1 cellular context compared by ENCODE assay signal in the genomic region with DNA sequence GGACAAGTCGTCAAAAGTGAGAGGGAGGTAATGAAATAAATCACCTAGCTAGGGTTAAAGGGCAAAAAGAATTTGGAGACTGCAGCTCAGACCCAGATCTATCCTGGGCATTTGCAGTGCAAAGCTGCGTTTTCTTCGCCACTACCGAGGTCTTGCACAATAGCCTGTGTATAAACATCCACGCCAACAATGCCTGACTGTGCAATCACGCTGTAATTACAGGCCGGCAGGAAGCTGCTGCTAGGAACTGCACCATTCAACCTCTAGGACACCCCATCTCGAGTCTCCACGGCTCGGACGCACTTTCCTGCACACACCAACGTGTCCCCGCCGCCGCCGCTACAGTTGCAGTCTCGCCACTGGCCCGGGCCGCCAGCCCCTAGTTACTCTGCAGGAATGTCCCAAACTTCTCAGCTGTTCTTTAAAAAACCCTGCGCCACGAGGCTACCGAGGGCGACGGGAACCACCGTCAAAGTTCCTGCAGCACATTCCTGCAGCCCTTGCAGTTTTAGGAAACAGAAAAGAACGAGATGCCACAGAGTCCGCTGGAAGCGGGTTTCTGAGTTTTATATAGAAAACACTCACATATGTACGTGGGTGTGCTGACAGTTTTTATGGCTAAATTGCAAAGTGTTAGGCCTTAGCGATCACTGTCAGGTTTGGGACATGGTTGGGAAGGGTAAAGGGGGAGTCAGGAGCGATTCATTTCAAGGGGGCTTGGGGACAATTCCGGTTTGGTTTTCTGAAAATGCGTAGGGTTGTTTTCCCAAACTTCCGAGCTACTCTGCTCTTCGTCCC.
TF ChIP-seq lines count a peak whose summit lies in the region.

No MANE protein-coding gene starts in this region.

TF ChIP-seq in K562, 482 proteins besides CTCF, POLR2A, EP300 and RAD21 (continued from another document and continues in another):
- TF ChIP-seq, protein P1, sequence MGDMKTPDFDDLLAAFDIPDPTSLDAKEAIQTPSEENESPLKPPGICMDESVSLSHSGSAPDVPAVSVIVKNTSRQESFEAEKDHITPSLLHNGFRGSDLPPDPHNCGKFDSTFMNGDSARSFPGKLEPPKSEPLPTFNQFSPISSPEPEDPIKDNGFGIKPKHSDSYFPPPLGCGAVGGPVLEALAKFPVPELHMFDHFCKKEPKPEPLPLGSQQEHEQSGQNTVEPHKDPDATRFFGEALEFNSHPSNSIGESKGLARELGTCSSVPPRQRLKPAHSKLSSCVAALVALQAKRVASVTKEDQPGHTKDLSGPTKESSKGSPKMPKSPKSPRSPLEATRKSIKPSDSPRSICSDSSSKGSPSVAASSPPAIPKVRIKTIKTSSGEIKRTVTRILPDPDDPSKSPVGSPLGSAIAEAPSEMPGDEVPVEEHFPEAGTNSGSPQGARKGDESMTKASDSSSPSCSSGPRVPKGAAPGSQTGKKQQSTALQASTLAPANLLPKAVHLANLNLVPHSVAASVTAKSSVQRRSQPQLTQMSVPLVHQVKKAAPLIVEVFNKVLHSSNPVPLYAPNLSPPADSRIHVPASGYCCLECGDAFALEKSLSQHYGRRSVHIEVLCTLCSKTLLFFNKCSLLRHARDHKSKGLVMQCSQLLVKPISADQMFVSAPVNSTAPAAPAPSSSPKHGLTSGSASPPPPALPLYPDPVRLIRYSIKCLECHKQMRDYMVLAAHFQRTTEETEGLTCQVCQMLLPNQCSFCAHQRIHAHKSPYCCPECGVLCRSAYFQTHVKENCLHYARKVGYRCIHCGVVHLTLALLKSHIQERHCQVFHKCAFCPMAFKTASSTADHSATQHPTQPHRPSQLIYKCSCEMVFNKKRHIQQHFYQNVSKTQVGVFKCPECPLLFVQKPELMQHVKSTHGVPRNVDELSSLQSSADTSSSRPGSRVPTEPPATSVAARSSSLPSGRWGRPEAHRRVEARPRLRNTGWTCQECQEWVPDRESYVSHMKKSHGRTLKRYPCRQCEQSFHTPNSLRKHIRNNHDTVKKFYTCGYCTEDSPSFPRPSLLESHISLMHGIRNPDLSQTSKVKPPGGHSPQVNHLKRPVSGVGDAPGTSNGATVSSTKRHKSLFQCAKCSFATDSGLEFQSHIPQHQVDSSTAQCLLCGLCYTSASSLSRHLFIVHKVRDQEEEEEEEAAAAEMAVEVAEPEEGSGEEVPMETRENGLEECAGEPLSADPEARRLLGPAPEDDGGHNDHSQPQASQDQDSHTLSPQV (IDR thresholded peaks at IDR 0.05): peak; percentile 7; the same call in 1 of the 2 replicates
- TF ChIP-seq NR1H2 (CRISPR knock-in tag; IDR thresholded peaks at IDR 0.05) (0 out of 2 replicates have a peak, but pooled peaks have one; percentile 51), ZNF316 (IDR thresholded peaks at IDR 0.05) (0 out of 2 replicates have a peak, but pooled peaks have one; percentile 9), HDAC1 (IDR thresholded peaks at IDR 0.05) (peak in 1 of 2 experiments; percentile 45; a peak in 1 of 4 replicates), CBX1 (IDR thresholded peaks at IDR 0.05; ENCODE audit: low read depth) (peak; percentile 62; the same call in 1 of the 2 replicates), TBP (optimal IDR thresholded peaks at IDR 0.05; ENCODE audit: low read depth, low read length) (peak; percentile 39), C11orf30 (IDR thresholded peaks at IDR 0.05; ENCODE audit: low read depth) (peak; percentile 20; the same call in 1 of the 2 replicates), FOXP1 (CRISPR knock-in tag; IDR thresholded peaks at IDR 0.05) (peak; percentile 48; the same call in 1 of the 2 replicates), NFYB (IDR thresholded peaks at IDR 0.05; ENCODE audit: extremely low read depth, insufficient read length) (no peak), KDM5B (IDR thresholded peaks at IDR 0.05; ENCODE audit: insufficient replicate concordance, low read depth, low read length) (peak; percentile 35), ZNF175 (CRISPR knock-in tag; IDR thresholded peaks at IDR 0.05; ENCODE audit: low read depth) (peak; percentile 37; the same call in 1 of the 2 replicates), NRF1 (conservative IDR thresholded peaks at IDR 0.05 in 1 of 2, IDR thresholded peaks at IDR 0.05 in 1 of 2) (peak in 1 of 2 experiments; percentile 23; a peak in 2 of 4 replicates), GABPB1 (CRISPR knock-in tag; IDR thresholded peaks at IDR 0.05) (peak; percentile 42; the same call in 1 of the 2 replicates), TBL1XR1 (IDR thresholded peaks at IDR 0.05; ENCODE audit: low read length in 2 of 2) (peak in 1 of 2 experiments; percentile 16; a peak in 1 of 4 replicates), ELF2 (CRISPR knock-in tag; IDR thresholded peaks at IDR 0.05) (peak; percentile 58; the same call in 1 of the 2 replicates), SUPT5H (IDR thresholded peaks at IDR 0.05) (0 out of 2 replicates have a peak, but pooled peaks have one; percentile 30), ZNF766 (CRISPR knock-in tag; conservative IDR thresholded peaks at IDR 0.05) (peak; percentile 89), ATF1 (CRISPR knock-in tag; IDR thresholded peaks at IDR 0.05) (no peak), ATF1 (tag; IDR thresholded peaks at IDR 0.05) (peak; percentile 51), CTBP1 (IDR thresholded peaks at IDR 0.05; ENCODE audit: borderline replicate concordance) (peak; percentile 26), KLF10 (CRISPR knock-in tag; IDR thresholded peaks at IDR 0.05) (no peak), JUND (IDR thresholded peaks at IDR 0.05; ENCODE audit: borderline replicate concordance, low read depth, low read length) (peak; percentile 34; the same call in 1 of the 2 replicates), JUND (tag; IDR thresholded peaks at IDR 0.05; ENCODE audit: borderline replicate concordance, low read depth, low read length) (no peak; the same call in 2 of the 3 replicates), MAZ (CRISPR knock-in tag; conservative IDR thresholded peaks at IDR 0.05 in 1 of 2, IDR thresholded peaks at IDR 0.05 in 1 of 2) (0 out of 4 replicates have a peak, but pooled peaks of 1 of the 2 experiments have one; percentile 28), E2F3 (CRISPR knock-in tag; IDR thresholded peaks at IDR 0.05) (no peak)
- TF ChIP-seq, protein P2, sequence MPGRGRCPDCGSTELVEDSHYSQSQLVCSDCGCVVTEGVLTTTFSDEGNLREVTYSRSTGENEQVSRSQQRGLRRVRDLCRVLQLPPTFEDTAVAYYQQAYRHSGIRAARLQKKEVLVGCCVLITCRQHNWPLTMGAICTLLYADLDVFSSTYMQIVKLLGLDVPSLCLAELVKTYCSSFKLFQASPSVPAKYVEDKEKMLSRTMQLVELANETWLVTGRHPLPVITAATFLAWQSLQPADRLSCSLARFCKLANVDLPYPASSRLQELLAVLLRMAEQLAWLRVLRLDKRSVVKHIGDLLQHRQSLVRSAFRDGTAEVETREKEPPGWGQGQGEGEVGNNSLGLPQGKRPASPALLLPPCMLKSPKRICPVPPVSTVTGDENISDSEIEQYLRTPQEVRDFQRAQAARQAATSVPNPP (IDR thresholded peaks at IDR 0.05; ENCODE audit: borderline replicate concordance, insufficient read depth, insufficient read length): no peak
- TF ChIP-seq, protein P3, sequence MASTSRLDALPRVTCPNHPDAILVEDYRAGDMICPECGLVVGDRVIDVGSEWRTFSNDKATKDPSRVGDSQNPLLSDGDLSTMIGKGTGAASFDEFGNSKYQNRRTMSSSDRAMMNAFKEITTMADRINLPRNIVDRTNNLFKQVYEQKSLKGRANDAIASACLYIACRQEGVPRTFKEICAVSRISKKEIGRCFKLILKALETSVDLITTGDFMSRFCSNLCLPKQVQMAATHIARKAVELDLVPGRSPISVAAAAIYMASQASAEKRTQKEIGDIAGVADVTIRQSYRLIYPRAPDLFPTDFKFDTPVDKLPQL (IDR thresholded peaks at IDR 0.05; ENCODE audit: extremely low read depth, insufficient read length): no peak
- TF ChIP-seq, protein P4, sequence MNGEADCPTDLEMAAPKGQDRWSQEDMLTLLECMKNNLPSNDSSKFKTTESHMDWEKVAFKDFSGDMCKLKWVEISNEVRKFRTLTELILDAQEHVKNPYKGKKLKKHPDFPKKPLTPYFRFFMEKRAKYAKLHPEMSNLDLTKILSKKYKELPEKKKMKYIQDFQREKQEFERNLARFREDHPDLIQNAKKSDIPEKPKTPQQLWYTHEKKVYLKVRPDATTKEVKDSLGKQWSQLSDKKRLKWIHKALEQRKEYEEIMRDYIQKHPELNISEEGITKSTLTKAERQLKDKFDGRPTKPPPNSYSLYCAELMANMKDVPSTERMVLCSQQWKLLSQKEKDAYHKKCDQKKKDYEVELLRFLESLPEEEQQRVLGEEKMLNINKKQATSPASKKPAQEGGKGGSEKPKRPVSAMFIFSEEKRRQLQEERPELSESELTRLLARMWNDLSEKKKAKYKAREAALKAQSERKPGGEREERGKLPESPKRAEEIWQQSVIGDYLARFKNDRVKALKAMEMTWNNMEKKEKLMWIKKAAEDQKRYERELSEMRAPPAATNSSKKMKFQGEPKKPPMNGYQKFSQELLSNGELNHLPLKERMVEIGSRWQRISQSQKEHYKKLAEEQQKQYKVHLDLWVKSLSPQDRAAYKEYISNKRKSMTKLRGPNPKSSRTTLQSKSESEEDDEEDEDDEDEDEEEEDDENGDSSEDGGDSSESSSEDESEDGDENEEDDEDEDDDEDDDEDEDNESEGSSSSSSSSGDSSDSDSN (IDR thresholded peaks at IDR 0.05; ENCODE audit: borderline replicate concordance in 1 of 2, low read depth in 2 of 2, low read length in 2 of 2): peak; percentile 63 to 68; a peak in 2 of 4 replicates
- TF ChIP-seq, protein P5, sequence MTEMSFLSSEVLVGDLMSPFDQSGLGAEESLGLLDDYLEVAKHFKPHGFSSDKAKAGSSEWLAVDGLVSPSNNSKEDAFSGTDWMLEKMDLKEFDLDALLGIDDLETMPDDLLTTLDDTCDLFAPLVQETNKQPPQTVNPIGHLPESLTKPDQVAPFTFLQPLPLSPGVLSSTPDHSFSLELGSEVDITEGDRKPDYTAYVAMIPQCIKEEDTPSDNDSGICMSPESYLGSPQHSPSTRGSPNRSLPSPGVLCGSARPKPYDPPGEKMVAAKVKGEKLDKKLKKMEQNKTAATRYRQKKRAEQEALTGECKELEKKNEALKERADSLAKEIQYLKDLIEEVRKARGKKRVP (CRISPR knock-in tag; IDR thresholded peaks at IDR 0.05): peak; percentile 78
- TF ChIP-seq, protein P6, sequence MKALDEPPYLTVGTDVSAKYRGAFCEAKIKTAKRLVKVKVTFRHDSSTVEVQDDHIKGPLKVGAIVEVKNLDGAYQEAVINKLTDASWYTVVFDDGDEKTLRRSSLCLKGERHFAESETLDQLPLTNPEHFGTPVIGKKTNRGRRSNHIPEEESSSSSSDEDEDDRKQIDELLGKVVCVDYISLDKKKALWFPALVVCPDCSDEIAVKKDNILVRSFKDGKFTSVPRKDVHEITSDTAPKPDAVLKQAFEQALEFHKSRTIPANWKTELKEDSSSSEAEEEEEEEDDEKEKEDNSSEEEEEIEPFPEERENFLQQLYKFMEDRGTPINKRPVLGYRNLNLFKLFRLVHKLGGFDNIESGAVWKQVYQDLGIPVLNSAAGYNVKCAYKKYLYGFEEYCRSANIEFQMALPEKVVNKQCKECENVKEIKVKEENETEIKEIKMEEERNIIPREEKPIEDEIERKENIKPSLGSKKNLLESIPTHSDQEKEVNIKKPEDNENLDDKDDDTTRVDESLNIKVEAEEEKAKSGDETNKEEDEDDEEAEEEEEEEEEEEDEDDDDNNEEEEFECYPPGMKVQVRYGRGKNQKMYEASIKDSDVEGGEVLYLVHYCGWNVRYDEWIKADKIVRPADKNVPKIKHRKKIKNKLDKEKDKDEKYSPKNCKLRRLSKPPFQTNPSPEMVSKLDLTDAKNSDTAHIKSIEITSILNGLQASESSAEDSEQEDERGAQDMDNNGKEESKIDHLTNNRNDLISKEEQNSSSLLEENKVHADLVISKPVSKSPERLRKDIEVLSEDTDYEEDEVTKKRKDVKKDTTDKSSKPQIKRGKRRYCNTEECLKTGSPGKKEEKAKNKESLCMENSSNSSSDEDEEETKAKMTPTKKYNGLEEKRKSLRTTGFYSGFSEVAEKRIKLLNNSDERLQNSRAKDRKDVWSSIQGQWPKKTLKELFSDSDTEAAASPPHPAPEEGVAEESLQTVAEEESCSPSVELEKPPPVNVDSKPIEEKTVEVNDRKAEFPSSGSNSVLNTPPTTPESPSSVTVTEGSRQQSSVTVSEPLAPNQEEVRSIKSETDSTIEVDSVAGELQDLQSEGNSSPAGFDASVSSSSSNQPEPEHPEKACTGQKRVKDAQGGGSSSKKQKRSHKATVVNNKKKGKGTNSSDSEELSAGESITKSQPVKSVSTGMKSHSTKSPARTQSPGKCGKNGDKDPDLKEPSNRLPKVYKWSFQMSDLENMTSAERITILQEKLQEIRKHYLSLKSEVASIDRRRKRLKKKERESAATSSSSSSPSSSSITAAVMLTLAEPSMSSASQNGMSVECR (CRISPR knock-in tag; IDR thresholded peaks at IDR 0.05): peak; percentile 31; the same call in 1 of the 2 replicates
- TF ChIP-seq, protein P7, sequence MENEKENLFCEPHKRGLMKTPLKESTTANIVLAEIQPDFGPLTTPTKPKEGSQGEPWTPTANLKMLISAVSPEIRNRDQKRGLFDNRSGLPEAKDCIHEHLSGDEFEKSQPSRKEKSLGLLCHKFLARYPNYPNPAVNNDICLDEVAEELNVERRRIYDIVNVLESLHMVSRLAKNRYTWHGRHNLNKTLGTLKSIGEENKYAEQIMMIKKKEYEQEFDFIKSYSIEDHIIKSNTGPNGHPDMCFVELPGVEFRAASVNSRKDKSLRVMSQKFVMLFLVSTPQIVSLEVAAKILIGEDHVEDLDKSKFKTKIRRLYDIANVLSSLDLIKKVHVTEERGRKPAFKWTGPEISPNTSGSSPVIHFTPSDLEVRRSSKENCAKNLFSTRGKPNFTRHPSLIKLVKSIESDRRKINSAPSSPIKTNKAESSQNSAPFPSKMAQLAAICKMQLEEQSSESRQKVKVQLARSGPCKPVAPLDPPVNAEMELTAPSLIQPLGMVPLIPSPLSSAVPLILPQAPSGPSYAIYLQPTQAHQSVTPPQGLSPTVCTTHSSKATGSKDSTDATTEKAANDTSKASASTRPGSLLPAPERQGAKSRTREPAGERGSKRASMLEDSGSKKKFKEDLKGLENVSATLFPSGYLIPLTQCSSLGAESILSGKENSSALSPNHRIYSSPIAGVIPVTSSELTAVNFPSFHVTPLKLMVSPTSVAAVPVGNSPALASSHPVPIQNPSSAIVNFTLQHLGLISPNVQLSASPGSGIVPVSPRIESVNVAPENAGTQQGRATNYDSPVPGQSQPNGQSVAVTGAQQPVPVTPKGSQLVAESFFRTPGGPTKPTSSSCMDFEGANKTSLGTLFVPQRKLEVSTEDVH (IDR thresholded peaks at IDR 0.05; ENCODE audit: low read depth, partially characterized antibody): peak; percentile 42
- TF ChIP-seq, protein P8, sequence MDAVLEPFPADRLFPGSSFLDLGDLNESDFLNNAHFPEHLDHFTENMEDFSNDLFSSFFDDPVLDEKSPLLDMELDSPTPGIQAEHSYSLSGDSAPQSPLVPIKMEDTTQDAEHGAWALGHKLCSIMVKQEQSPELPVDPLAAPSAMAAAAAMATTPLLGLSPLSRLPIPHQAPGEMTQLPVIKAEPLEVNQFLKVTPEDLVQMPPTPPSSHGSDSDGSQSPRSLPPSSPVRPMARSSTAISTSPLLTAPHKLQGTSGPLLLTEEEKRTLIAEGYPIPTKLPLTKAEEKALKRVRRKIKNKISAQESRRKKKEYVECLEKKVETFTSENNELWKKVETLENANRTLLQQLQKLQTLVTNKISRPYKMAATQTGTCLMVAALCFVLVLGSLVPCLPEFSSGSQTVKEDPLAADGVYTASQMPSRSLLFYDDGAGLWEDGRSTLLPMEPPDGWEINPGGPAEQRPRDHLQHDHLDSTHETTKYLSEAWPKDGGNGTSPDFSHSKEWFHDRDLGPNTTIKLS (IDR thresholded peaks at IDR 0.05; ENCODE audit: borderline replicate concordance, low read depth): peak; percentile 69
- TF ChIP-seq, protein P9, sequence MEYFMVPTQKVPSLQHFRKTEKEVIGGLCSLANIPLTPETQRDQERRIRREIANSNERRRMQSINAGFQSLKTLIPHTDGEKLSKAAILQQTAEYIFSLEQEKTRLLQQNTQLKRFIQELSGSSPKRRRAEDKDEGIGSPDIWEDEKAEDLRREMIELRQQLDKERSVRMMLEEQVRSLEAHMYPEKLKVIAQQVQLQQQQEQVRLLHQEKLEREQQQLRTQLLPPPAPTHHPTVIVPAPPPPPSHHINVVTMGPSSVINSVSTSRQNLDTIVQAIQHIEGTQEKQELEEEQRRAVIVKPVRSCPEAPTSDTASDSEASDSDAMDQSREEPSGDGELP (CRISPR knock-in tag; IDR thresholded peaks at IDR 0.05; ENCODE audit: borderline replicate concordance): peak; percentile 83; the same call in 1 of the 2 replicates
